8 cellular contexts compared by ENCODE assay signal in the genomic region with DNA sequence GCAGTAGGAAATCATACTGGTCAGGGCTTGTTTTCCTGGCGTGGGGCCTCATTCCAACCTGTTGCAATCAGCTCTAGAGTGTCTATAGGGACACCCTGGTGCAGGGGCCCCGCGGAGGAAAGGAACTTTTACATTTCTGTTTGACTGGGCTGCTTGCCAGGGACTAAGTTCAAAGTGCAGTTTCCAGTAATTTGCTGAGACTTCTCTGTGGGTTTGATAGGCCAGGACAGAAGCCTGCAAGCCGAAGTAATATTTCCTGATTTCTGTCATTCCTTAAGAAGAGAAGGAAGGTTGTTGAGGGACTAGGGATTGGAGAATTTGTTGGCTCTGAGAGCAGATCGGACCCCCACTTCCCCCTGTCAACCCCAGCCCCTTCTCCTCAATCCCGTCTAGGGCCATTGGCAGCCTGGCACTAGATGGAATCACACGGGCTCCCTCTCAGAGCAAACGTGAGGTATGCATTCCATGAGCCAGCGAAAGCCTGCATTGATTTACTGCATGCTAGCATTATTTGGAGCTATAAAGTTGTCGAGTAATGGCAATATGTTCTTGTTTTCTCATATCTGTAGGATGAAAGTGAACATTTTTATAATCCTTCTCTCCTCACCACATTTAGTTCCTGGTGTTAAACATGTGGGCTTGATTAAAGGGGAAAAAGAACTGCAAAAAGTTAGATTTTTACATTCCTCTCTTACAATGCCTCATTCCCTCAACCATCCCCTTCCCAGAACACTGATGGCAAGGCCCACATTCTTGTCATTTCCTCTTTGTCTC.
DNase-seq lines count a peak whose midpoint lies in the region; ATAC-seq, FAIRE-seq and TF ChIP-seq lines count a peak whose summit lies in the region.

No MANE protein-coding gene starts in this region.

- peak; percentile 95 for TF ChIP-seq EP300 in Ishikawa (IDR thresholded peaks at IDR 0.05; ENCODE audit: borderline replicate concordance)

- TF ChIP-seq RAD21 in Ishikawa (IDR thresholded peaks at IDR 0.05; ENCODE audit: low read depth) = no peak

- H3K27me3 ChIP-seq in astrocyte (ENCODE audit: insufficient read depth, low read length) (no peaks in the 10 kb centered on the region), skeletal muscle tissue (ENCODE audit: control insufficient read depth in 3 of 3, insufficient read depth in 3 of 3, low read length in 3 of 3) (no peaks in the 10 kb centered on the region)

- no peaks in the 10 kb centered on the region for H3K27me3 Mint-ChIP-seq in astrocyte (ENCODE audit: low read depth, unreplicated experiment)
- H3K27me3 Mint-ChIP-seq in activated CD8-positive, alpha-beta T cell treated with anti-CD3 and anti-CD28 coated beads, Interleukin-2, amount 10 ng/mL, durations not matched to agents 7 days and 5 days (ENCODE audit: low read depth) = peaks cover 4% of the 10 kb centered on the region

- POLR2A ChIA-PET in activated CD8-positive, alpha-beta T cell treated with anti-CD3 and anti-CD28 coated beads, Interleukin-2, amount 10 ng/mL, durations not matched to agents 7 days and 5 days (lab: Charles Lee) = no interaction called here

- H3K4me1 Mint-ChIP-seq in astrocyte (ENCODE audit: low read depth, unreplicated experiment) = peaks cover 47% of the 10 kb centered on the region
- H3K4me1 Mint-ChIP-seq in activated CD8-positive, alpha-beta T cell treated with anti-CD3 and anti-CD28 coated beads, Interleukin-2, amount 10 ng/mL, durations not matched to agents 7 days and 5 days (ENCODE audit: low read depth) = peaks cover 42% of the 10 kb centered on the region

- H3K36me3 Mint-ChIP-seq in astrocyte (ENCODE audit: low read depth, unreplicated experiment) = peaks cover 2% of the 10 kb centered on the region
- H3K36me3 Mint-ChIP-seq in activated CD8-positive, alpha-beta T cell treated with anti-CD3 and anti-CD28 coated beads, Interleukin-2, amount 10 ng/mL, durations not matched to agents 7 days and 5 days (ENCODE audit: low read depth) = no peaks in the 10 kb centered on the region

- peak; percentile 87 for DNase-seq in astrocyte (ENCODE audit: low read depth)
- peak in 29 of 51 donors; percentile 3 to 73 (median 20) for DNase-seq in hypothalamus (lab: John Stamatoyannopoulos, UW)
- no peak for DNase-seq in activated T-cell treated with anti-CD3 and anti-CD28 coated beads for 4 hours
- DNase-seq in activated effector memory CD4-positive, alpha-beta T cell treated with anti-CD3 and anti-CD28 coated beads, Interleukin-2, amount 50 U/mL, for 16 hours = no peak
- no peak for DNase-seq in activated CD8-positive, alpha-beta T cell treated with anti-CD3 and anti-CD28 coated beads, Interleukin-2, amount 10 ng/mL, durations not matched to agents 7 days and 5 days

- H3K27ac ChIP-seq in astrocyte (ENCODE audit: low read depth, low read length) = peak overlapping the region; percentile 23
- peak overlapping the region; percentile 78 for H3K27ac ChIP-seq in skeletal muscle tissue (ENCODE audit: low read depth, low read length)

- H4K20me1 ChIP-seq in astrocyte (ENCODE audit: insufficient read depth, low read length) = no peaks in the 10 kb centered on the region

- no peaks in the 10 kb centered on the region for H3K9me3 Mint-ChIP-seq in astrocyte (ENCODE audit: unreplicated experiment)
- H3K9me3 Mint-ChIP-seq in activated CD8-positive, alpha-beta T cell treated with anti-CD3 and anti-CD28 coated beads, Interleukin-2, amount 10 ng/mL, durations not matched to agents 7 days and 5 days (ENCODE audit: insufficient read depth) = no peaks in the 10 kb centered on the region

- peaks cover 33% of the 10 kb centered on the region for H3K4me1 ChIP-seq in astrocyte (ENCODE audit: insufficient read depth, low read length)
- peaks cover 7 to 19% (median 15%) of the 10 kb centered on the region in 3 donors for H3K4me1 ChIP-seq in skeletal muscle tissue (ENCODE audit: control insufficient read depth in 3 of 3, insufficient read depth in 3 of 3, low read length in 3 of 3)

- peak overlapping the region; percentile 42 for H2AFZ ChIP-seq in astrocyte (ENCODE audit: low read depth, low read length)

- H3K4me3 ChIP-seq in astrocyte (ENCODE audit: insufficient read depth, low read depth, low read length) (no peak overlapping the region), skeletal muscle tissue (ENCODE audit: low read length in 3 of 3) (peak overlapping the region; percentile 10 to 25 (median 20))

- CTCF ChIA-PET in activated CD8-positive, alpha-beta T cell treated with anti-CD3 and anti-CD28 coated beads, Interleukin-2, amount 10 ng/mL, durations not matched to agents 7 days and 5 days (lab: Charles Lee) = interaction anchor here (1.2 to 3.1 kb wide), 2 partner anchors 9 to 165 kb away, joined by 3 to 12 read pairs; no protein-coding TSS in a partner anchor

- H3K79me2 ChIP-seq in astrocyte (ENCODE audit: insufficient read depth, low read length) = no peaks in the 10 kb centered on the region

- peak overlapping the region; percentile 37 for H3K4me3 Mint-ChIP-seq in astrocyte (ENCODE audit: unreplicated experiment)
- no peak overlapping the region for H3K4me3 Mint-ChIP-seq in activated CD8-positive, alpha-beta T cell treated with anti-CD3 and anti-CD28 coated beads, Interleukin-2, amount 10 ng/mL, durations not matched to agents 7 days and 5 days

- H3K36me3 ChIP-seq in astrocyte (ENCODE audit: insufficient read depth, low read length) = no peaks in the 10 kb centered on the region
- H3K36me3 ChIP-seq in skeletal muscle tissue (ENCODE audit: control insufficient read depth in 3 of 3, insufficient read depth in 3 of 3, low read length in 3 of 3) = no peaks in the 10 kb centered on the region

- H3K9me3 ChIP-seq in astrocyte (ENCODE audit: insufficient read depth, low read depth, low read length) = no peaks in the 10 kb centered on the region
- H3K9me3 ChIP-seq in skeletal muscle tissue (ENCODE audit: control insufficient read depth in 3 of 3, low read length in 3 of 3) = no peaks in the 10 kb centered on the region

- H3K4me2 ChIP-seq in astrocyte (ENCODE audit: low read length) = peak overlapping the region; percentile 75

- no peak for ATAC-seq in HG03378 (IDR thresholded peaks at IDR 0.05; ENCODE audit: unreplicated experiment)
- no peak for ATAC-seq in activated CD8-positive, alpha-beta T cell treated with anti-CD3 and anti-CD28 coated beads, Interleukin-2, amount 10 ng/mL, durations not matched to agents 7 days and 5 days

- TF ChIP-seq CTCF in astrocyte (IDR thresholded peaks at IDR 0.05; ENCODE audit: insufficient read depth, low read depth, low read length) = no peak

- peak overlapping the region; percentile 95 for H3K27ac Mint-ChIP-seq in astrocyte (ENCODE audit: unreplicated experiment)
- no peak overlapping the region for H3K27ac Mint-ChIP-seq in activated CD8-positive, alpha-beta T cell treated with anti-CD3 and anti-CD28 coated beads, Interleukin-2, amount 10 ng/mL, durations not matched to agents 7 days and 5 days

- H3K9ac ChIP-seq in astrocyte (ENCODE audit: low read length) (peak overlapping the region; percentile 48), skeletal muscle tissue (ENCODE audit: low read depth in 1 of 3, low read length in 3 of 3) (peak overlapping the region in 2 of 3 donors; percentile 5 to 25)

- peak; percentile 20 for FAIRE-seq in astrocyte (lab: Jason Lieb, UNC)

TF ChIP-seq in Ishikawa, 13 proteins besides CTCF, POLR2A, EP300 and RAD21:
- TF ChIP-seq EGR1 (IDR thresholded peaks at IDR 0.05) (no peak), NFIC (IDR thresholded peaks at IDR 0.05) (peak; percentile 94), YY1 (IDR thresholded peaks at IDR 0.05; ENCODE audit: low read depth) (no peak), TAF1 (IDR thresholded peaks at IDR 0.05; ENCODE audit: low read depth) (no peak), CEBPB (IDR thresholded peaks at IDR 0.05) (peak; percentile 95), ZBTB7A (IDR thresholded peaks at IDR 0.05; ENCODE audit: low read depth) (peak; percentile 49; the same call in 1 of the 2 replicates), FOXM1 (IDR thresholded peaks at IDR 0.05; ENCODE audit: borderline replicate concordance, low read depth) (peak; percentile 91), TEAD4 (IDR thresholded peaks at IDR 0.05) (peak; percentile 85), TCF12 (IDR thresholded peaks at IDR 0.05; ENCODE audit: low read depth) (peak; percentile 91)
- TF ChIP-seq, protein P1, sequence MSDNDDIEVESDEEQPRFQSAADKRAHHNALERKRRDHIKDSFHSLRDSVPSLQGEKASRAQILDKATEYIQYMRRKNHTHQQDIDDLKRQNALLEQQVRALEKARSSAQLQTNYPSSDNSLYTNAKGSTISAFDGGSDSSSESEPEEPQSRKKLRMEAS (IDR thresholded peaks at IDR 0.05) = peak; percentile 67
- TF ChIP-seq, protein P2, sequence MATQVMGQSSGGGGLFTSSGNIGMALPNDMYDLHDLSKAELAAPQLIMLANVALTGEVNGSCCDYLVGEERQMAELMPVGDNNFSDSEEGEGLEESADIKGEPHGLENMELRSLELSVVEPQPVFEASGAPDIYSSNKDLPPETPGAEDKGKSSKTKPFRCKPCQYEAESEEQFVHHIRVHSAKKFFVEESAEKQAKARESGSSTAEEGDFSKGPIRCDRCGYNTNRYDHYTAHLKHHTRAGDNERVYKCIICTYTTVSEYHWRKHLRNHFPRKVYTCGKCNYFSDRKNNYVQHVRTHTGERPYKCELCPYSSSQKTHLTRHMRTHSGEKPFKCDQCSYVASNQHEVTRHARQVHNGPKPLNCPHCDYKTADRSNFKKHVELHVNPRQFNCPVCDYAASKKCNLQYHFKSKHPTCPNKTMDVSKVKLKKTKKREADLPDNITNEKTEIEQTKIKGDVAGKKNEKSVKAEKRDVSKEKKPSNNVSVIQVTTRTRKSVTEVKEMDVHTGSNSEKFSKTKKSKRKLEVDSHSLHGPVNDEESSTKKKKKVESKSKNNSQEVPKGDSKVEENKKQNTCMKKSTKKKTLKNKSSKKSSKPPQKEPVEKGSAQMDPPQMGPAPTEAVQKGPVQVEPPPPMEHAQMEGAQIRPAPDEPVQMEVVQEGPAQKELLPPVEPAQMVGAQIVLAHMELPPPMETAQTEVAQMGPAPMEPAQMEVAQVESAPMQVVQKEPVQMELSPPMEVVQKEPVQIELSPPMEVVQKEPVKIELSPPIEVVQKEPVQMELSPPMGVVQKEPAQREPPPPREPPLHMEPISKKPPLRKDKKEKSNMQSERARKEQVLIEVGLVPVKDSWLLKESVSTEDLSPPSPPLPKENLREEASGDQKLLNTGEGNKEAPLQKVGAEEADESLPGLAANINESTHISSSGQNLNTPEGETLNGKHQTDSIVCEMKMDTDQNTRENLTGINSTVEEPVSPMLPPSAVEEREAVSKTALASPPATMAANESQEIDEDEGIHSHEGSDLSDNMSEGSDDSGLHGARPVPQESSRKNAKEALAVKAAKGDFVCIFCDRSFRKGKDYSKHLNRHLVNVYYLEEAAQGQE (IDR thresholded peaks at IDR 0.05; ENCODE audit: low read depth) = no peak
- TF ChIP-seq, protein P3, sequence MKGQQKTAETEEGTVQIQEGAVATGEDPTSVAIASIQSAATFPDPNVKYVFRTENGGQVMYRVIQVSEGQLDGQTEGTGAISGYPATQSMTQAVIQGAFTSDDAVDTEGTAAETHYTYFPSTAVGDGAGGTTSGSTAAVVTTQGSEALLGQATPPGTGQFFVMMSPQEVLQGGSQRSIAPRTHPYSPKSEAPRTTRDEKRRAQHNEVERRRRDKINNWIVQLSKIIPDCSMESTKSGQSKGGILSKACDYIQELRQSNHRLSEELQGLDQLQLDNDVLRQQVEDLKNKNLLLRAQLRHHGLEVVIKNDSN (IDR thresholded peaks at IDR 0.05) = no peak

Comparison
In these comparisons a context has a peak if more than half of its experiments do, and no peak if none do; other contexts are left out.
1. DNase-seq: peak in astrocyte (single experiment) and hypothalamus (29 of 51); none in activated T-cell treated with anti-CD3 and anti-CD28 coated beads for 4 hours (single experiment), activated effector memory CD4-positive, alpha-beta T cell treated with anti-CD3 and anti-CD28 coated beads, Interleukin-2, amount 50 U/mL, for 16 hours (single experiment) and activated CD8-positive, alpha-beta T cell treated with anti-CD3 and anti-CD28 coated beads, Interleukin-2, amount 10 ng/mL, durations not matched to agents 7 days and 5 days (single experiment).